ENCODE assay signal across 24 cellular contexts in genomic region chr3:61583890-61584289, GRCh38.
"Had no signal": no experiment of that assay in that cellular context is flagged by ENCODE, and none has a peak within 500 bp of the region (broad histone marks: within the 10 kb centered on the region; RNA-seq: fewer than 3 reads in every experiment).

No MANE protein-coding gene starts in this region.

- H3K4me3 ChIP-seq: ascending aorta, body of pancreas had no signal

- H3K27me3 Mint-ChIP-seq: activated CD4-positive, alpha-beta memory T cell treated with anti-CD3 and anti-CD28 coated beads for 36 hours; activated naive CD8-positive, alpha-beta T cell treated with anti-CD3 and anti-CD28 coated beads, Interleukin-2, amount 50 U/mL, for 24 hours had no signal

- H3K9me3 ChIP-seq: ascending aorta, body of pancreas had no signal

- ATAC-seq: activated naive CD4-positive, alpha-beta T cell treated with anti-CD3 and anti-CD28 coated beads, Interleukin-2, amount 50 U/mL, for 72 hours; activated naive CD8-positive, alpha-beta T cell treated with anti-CD3 and anti-CD28 coated beads, Interleukin-2, amount 50 U/mL, for 24 hours; activated T-cell treated with anti-CD3 and anti-CD28 coated beads, Interleukin-2, amount 50 U/mL, for 4 hours; body of pancreas; PC-3 had no signal

- H3K4me1 Mint-ChIP-seq: activated B cell treated with CpG ODN at 0.5 μM for 24 hours; activated CD4-positive, alpha-beta T cell treated with anti-CD3 and anti-CD28 coated beads, Interleukin-2, amount 10 ng/mL, durations not matched to agents 24 days and 14 days; activated naive CD8-positive, alpha-beta T cell treated with anti-CD3 and anti-CD28 coated beads, Interleukin-2, amount 50 U/mL, for 24 hours had no signal

- H3K9me3 Mint-ChIP-seq: activated B cell treated with CpG ODN at 0.5 μM for 24 hours; activated CD4-positive, alpha-beta memory T cell treated with anti-CD3 and anti-CD28 coated beads for 36 hours; activated CD4-positive, alpha-beta T cell treated with anti-CD3 and anti-CD28 coated beads, Interleukin-2, amount 10 ng/mL, durations not matched to agents 24 days and 14 days; activated naive CD4-positive, alpha-beta T cell treated with anti-CD3 and anti-CD28 coated beads, Interleukin-2, amount 50 U/mL, for 72 hours; activated naive CD8-positive, alpha-beta T cell treated with anti-CD3 and anti-CD28 coated beads, Interleukin-2, amount 50 U/mL, for 24 hours; activated T-cell treated with anti-CD3 and anti-CD28 coated beads, Interleukin-2, amount 50 U/mL, for 4 hours; T-helper 1 cell treated with Interleukin-12 subunit alpha and Interleukin-12 subunit beta and Interleukin-4 antibody, amounts not matched to agents 30 μg/mL and 1 μg/mL, for 36 hours had no signal

- H3K36me3 Mint-ChIP-seq: activated CD4-positive, alpha-beta memory T cell treated with anti-CD3 and anti-CD28 coated beads for 36 hours; activated naive CD4-positive, alpha-beta T cell treated with anti-CD3 and anti-CD28 coated beads, Interleukin-2, amount 50 U/mL, for 72 hours had no signal

- DNase-seq: activated B cell treated with CpG ODN at 0.5 μM for 24 hours; activated CD4-positive, alpha-beta memory T cell treated with anti-CD3 and anti-CD28 coated beads for 36 hours; activated CD4-positive, alpha-beta T cell treated with anti-CD3 and anti-CD28 coated beads for 1 hour; activated CD4-positive, alpha-beta T cell treated with anti-CD3 and anti-CD28 coated beads, Interleukin-2, amount 10 ng/mL, durations not matched to agents 24 days and 14 days; activated CD8-positive, alpha-beta memory T cell treated with anti-CD3 and anti-CD28 coated beads for 24 hours; activated effector memory CD4-positive, alpha-beta T cell treated with anti-CD3 and anti-CD28 coated beads, Interleukin-2, amount 50 U/mL, for 16 hours; activated naive CD4-positive, alpha-beta T cell treated with Interleukin-2 at 50 U/mL for 16 hours; activated naive CD8-positive, alpha-beta T cell treated with anti-CD3 and anti-CD28 coated beads, Interleukin-2, amount 50 U/mL, for 24 hours; activated T-cell treated with anti-CD3 and anti-CD28 coated beads, Interleukin-2, amount 50 U/mL, for 4 hours; amniotic stem cell; body of pancreas; Kasumi-1; KBM-7; NCI-H1048; NCI-H1417; NCI-H1694; NCI-H2029; NCI-H446; NCI-H524; PC-3; SHP77 treated with DMSO at 0.1 percent for 48 hours had no signal

- H3K27ac ChIP-seq: ascending aorta, body of pancreas had no signal

- H3K27ac Mint-ChIP-seq: activated B cell treated with CpG ODN at 0.5 μM for 24 hours; activated CD4-positive, alpha-beta memory T cell treated with anti-CD3 and anti-CD28 coated beads for 36 hours; activated CD4-positive, alpha-beta T cell treated with anti-CD3 and anti-CD28 coated beads, Interleukin-2, amount 10 ng/mL, durations not matched to agents 24 days and 14 days; activated naive CD4-positive, alpha-beta T cell treated with anti-CD3 and anti-CD28 coated beads, Interleukin-2, amount 50 U/mL, for 72 hours; activated naive CD8-positive, alpha-beta T cell treated with anti-CD3 and anti-CD28 coated beads, Interleukin-2, amount 50 U/mL, for 24 hours; T-helper 1 cell treated with Interleukin-12 subunit alpha and Interleukin-12 subunit beta and Interleukin-4 antibody, amounts not matched to agents 30 μg/mL and 1 μg/mL, for 36 hours had no signal

- H3K27me3 ChIP-seq: ascending aorta, body of pancreas had no signal

- H3K4me3 Mint-ChIP-seq: activated B cell treated with CpG ODN at 0.5 μM for 24 hours; activated CD4-positive, alpha-beta memory T cell treated with anti-CD3 and anti-CD28 coated beads for 36 hours; activated CD4-positive, alpha-beta T cell treated with anti-CD3 and anti-CD28 coated beads, Interleukin-2, amount 10 ng/mL, durations not matched to agents 24 days and 14 days; activated naive CD8-positive, alpha-beta T cell treated with anti-CD3 and anti-CD28 coated beads, Interleukin-2, amount 50 U/mL, for 24 hours; activated T-cell treated with anti-CD3 and anti-CD28 coated beads, Interleukin-2, amount 50 U/mL, for 4 hours; T-helper 1 cell treated with Interleukin-12 subunit alpha and Interleukin-12 subunit beta and Interleukin-4 antibody, amounts not matched to agents 30 μg/mL and 1 μg/mL, for 36 hours had no signal
